Comparison of ENCODE assay signal across 8 cellular contexts in the genomic region with DNA sequence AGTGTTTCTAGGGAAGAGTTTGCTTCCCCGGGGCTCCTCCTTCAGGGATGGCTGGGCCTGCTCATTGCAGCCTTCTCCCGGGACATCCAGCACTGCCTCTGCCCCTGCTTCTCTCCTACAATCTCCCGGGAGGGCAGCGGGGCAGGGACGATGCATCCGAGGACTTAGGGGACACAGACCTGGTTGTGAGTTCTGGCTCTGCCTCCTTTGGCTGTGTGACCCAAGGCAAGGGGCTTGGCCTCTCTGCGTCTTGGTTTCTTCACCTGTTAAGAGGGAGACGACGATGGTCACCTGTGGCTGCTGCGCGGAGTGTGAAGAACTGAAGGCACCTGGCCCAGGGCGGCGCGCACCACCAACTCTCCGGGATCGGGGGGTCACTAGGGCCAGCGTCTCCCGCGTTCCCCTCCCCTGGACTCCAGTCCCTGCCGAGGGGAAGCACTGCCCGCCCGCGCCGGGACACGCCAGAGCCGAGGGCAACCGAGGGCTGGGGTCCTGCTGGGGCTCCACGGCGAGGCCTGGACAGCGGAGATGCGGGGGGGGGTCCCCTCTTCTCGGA. TPM values are rescaled to one million over a fixed set of nuclear protein-coding genes. Genes with fewer than 3 reads are reported as not detected.
DNase-seq lines count a peak whose midpoint lies in the region; ATAC-seq lines count a peak whose summit lies in the region.

No MANE protein-coding gene starts in this region.

- peak overlapping the region; percentile 75 to 87 (median 84) for H3K4me3 Mint-ChIP-seq in CD4-positive, alpha-beta memory T cell

- ATAC-seq in HG03439 (IDR thresholded peaks at IDR 0.05; ENCODE audit: unreplicated experiment) = peak; percentile 9

- H3K27ac ChIP-seq in CD4-positive, alpha-beta memory T cell (ENCODE audit: low read depth, low read length) = no peak overlapping the region
- H3K27ac ChIP-seq in muscle layer of duodenum (ENCODE audit: low read length) = no peak overlapping the region

- CTCF ChIA-PET in CD4-positive, alpha-beta memory T cell (lab: Charles Lee; ENCODE audit: partially characterized antibody) = no interaction called here

- peak overlapping the region in 5 of 7 donors; percentile 7 to 62 (median 52) for H3K27ac Mint-ChIP-seq in CD4-positive, alpha-beta memory T cell

- H3K4me1 Mint-ChIP-seq in CD4-positive, alpha-beta memory T cell = peaks cover 15 to 43% (median 26%) of the 10 kb centered on the region in 4 donors

- H3K36me3 ChIP-seq in CD4-positive, alpha-beta memory T cell (ENCODE audit: insufficient read depth, low read length) = no peaks in the 10 kb centered on the region
- peaks cover 0 to 4% of the 10 kb centered on the region in 2 donors for H3K36me3 ChIP-seq in muscle layer of duodenum (ENCODE audit: control insufficient read depth in 1 of 2, insufficient read depth in 2 of 2, low read length in 2 of 2)

- POLR2A ChIA-PET in CD4-positive, alpha-beta memory T cell (lab: Charles Lee; ENCODE audit: partially characterized antibody) = no interaction called here

- H3K27me3 ChIP-seq in CD4-positive, alpha-beta memory T cell (ENCODE audit: insufficient read depth, low read length) = no peaks in the 10 kb centered on the region
- no peaks in the 10 kb centered on the region for H3K27me3 ChIP-seq in muscle layer of duodenum (ENCODE audit: low read depth, low read length)

- peaks cover 3 to 21% of the 10 kb centered on the region in 2 donors for H3K36me3 Mint-ChIP-seq in CD4-positive, alpha-beta memory T cell

- no peaks in the 10 kb centered on the region for H3K9me3 ChIP-seq in CD4-positive, alpha-beta memory T cell (ENCODE audit: control insufficient read depth in 1 of 2, low read length in 2 of 2)
- H3K9me3 ChIP-seq in muscle layer of duodenum (ENCODE audit: control insufficient read depth in 1 of 2, low read length in 2 of 2) = no peaks in the 10 kb centered on the region

- intact Hi-C loops in CD4-positive, alpha-beta memory T cell (cut with micrococcal nuclease) = no loop called here

- peaks cover 24% of the 10 kb centered on the region for H3K4me1 ChIP-seq in CD4-positive, alpha-beta memory T cell (ENCODE audit: insufficient read depth, low read length)
- H3K4me1 ChIP-seq in muscle layer of duodenum (ENCODE audit: control insufficient read depth in 1 of 2, insufficient read depth in 2 of 2, low read length in 2 of 2) = peaks cover 8 to 19% of the 10 kb centered on the region in 2 donors

- H3K4me3 ChIP-seq in CD4-positive, alpha-beta memory T cell (ENCODE audit: low read length in 2 of 2) = peak overlapping the region; percentile 36 to 70
- peak overlapping the region; percentile 53 to 83 for H3K4me3 ChIP-seq in muscle layer of duodenum (ENCODE audit: low read depth in 1 of 2, low read length in 2 of 2)

- H3K9me3 Mint-ChIP-seq in CD4-positive, alpha-beta memory T cell = peaks cover 0 to 4% (median 0%) of the 10 kb centered on the region in 8 donors

- DNase-seq in CD4-positive, alpha-beta memory T cell = no peak
- DNase-seq in dermis blood vessel endothelial cell (peak; percentile 8), NCI-H82 treated with DMSO at 0.1 percent for 48 hours (lab: John Stamatoyannopoulos, UW; ENCODE audit: unreplicated experiment) (no peak), KG1 (lab: John Stamatoyannopoulos, UW) (no peak), dedifferentiated amniotic fluid mesenchymal stem cell (ENCODE audit: extremely low spot score) (no peak)
- no peak for DNase-seq in activated CD4-positive, CD25-positive, alpha-beta regulatory T cell treated with anti-CD3 and anti-CD28 coated beads, Interleukin-2, amount 50 U/mL, for 72 hours

- H3K27me3 Mint-ChIP-seq in CD4-positive, alpha-beta memory T cell = peaks cover 0 to 5% of the 10 kb centered on the region in 2 donors

RNA-seq across cellular contexts. Expression of gene HVCN1, which starts 0.4 kb away (rescaled TPM):
- total RNA-seq in CD4-positive, alpha-beta memory T cell = 1 to 10 TPM; 6.4 to 7.8 TPM
- 10 to 100 TPM in 1 of 2 donors, 1 to 10 TPM in 1; 7.4 to 16.4 TPM for polyA plus RNA-seq in CD4-positive, alpha-beta memory T cell
- total RNA-seq in dermis blood vessel endothelial cell = 5.0 and 6.1 TPM in 2 replicates

RNA-seq across cellular contexts. Expression of gene PPP1CC, which starts 54.2 kb away (rescaled TPM):
- 100 to 1,000 TPM; 147 to 168 TPM for total RNA-seq in CD4-positive, alpha-beta memory T cell
- 100 to 1,000 TPM; 140 to 216 TPM for polyA plus RNA-seq in CD4-positive, alpha-beta memory T cell
- total RNA-seq in dermis blood vessel endothelial cell = 113 and 153 TPM in 2 replicates
